Comparison of ENCODE assay signal across 8 cellular contexts in the genomic region with DNA sequence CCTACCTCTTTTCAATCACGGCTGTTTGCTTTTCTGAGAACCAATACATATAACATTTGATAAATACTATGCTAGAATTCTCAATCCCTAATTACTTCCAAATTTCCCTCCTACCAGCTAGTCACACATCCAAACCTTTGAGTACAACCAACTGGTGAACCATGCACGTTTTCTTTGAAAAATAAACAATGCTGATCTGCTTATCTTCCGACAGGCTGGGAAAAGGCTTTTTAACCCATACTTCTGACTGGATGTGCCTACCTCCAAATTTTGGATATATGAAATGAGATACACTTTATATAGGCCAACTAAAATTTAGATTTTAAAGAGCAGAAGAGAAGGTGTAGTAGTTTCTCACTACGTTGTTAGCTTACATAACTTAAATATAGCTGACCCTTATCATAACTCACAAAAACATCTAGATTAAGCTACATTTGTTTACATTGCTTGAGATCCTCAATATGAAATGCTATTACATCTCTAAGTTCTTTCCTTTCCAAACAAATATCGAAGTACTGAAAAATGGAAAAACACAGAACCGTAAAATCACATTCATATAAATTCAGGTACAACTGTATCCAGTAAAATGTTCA. TPM values are rescaled to one million over a fixed set of nuclear protein-coding genes. Genes with fewer than 3 reads are reported as not detected.
A peak's percentile ranks its signal among the peaks of the same experiment; 100 is the strongest.
DNase-seq lines count a peak whose midpoint lies in the region; ATAC-seq and TF ChIP-seq lines count a peak whose summit lies in the region.

No MANE protein-coding gene starts in this region.

- H3K27me3 Mint-ChIP-seq in stimulated activated naive CD8-positive, alpha-beta T cell treated with anti-CD3 and anti-CD28 coated beads, Interleukin-15, Interleukin-2, amounts not matched to agents 100 ng/mL and 50 ng/mL, for 24 hours, result no peaks in the 10 kb centered on the region

- H3K4me1 Mint-ChIP-seq in stimulated activated naive CD8-positive, alpha-beta T cell treated with anti-CD3 and anti-CD28 coated beads, Interleukin-15, Interleukin-2, amounts not matched to agents 100 ng/mL and 50 ng/mL, for 24 hours (ENCODE audit: low read depth), result peaks cover 62% of the 10 kb centered on the region

- no peaks in the 10 kb centered on the region for H3K9me3 Mint-ChIP-seq in stimulated activated naive CD8-positive, alpha-beta T cell treated with anti-CD3 and anti-CD28 coated beads, Interleukin-15, Interleukin-2, amounts not matched to agents 100 ng/mL and 50 ng/mL, for 24 hours

- peak overlapping the region; percentile 92 for H3K4me3 Mint-ChIP-seq in stimulated activated naive CD8-positive, alpha-beta T cell treated with anti-CD3 and anti-CD28 coated beads, Interleukin-15, Interleukin-2, amounts not matched to agents 100 ng/mL and 50 ng/mL, for 24 hours

- H3K4me1 ChIP-seq in breast epithelium, result no peaks in the 10 kb centered on the region
- peaks cover 8% of the 10 kb centered on the region for H3K4me1 ChIP-seq in mucosa of stomach (ENCODE audit: control insufficient read depth, insufficient read depth, low read length)
- H3K4me1 ChIP-seq in aorta (ENCODE audit: control insufficient read depth in 1 of 2, insufficient read depth in 2 of 2, low read length in 2 of 2), result peaks cover 10 to 11% of the 10 kb centered on the region in 2 donors

- H3K9me3 ChIP-seq in breast epithelium (no peaks in the 10 kb centered on the region), mucosa of stomach (ENCODE audit: control insufficient read depth, low read length) (no peaks in the 10 kb centered on the region), aorta (ENCODE audit: control insufficient read depth, low read length) (no peaks in the 10 kb centered on the region)

- no peak for TF ChIP-seq POLR2A in breast epithelium (IDR thresholded peaks at IDR 0.05)

- no peak for TF ChIP-seq CTCF in breast epithelium (IDR thresholded peaks at IDR 0.05)

- H3K27ac ChIP-seq in breast epithelium (peak overlapping the region; percentile 96 to 99), aorta (ENCODE audit: low read depth in 1 of 2, low read length in 2 of 2) (no peak overlapping the region)

- no peak overlapping the region for H3K27ac Mint-ChIP-seq in stimulated activated naive CD8-positive, alpha-beta T cell treated with anti-CD3 and anti-CD28 coated beads, Interleukin-15, Interleukin-2, amounts not matched to agents 100 ng/mL and 50 ng/mL, for 24 hours

- 34 to 37% methylated on average over 6 of the region's 6 CpGs for WGBS in aorta, 2 donors

- DNase-seq in stimulated activated naive CD8-positive, alpha-beta T cell treated with anti-CD3 and anti-CD28 coated beads, Interleukin-15, Interleukin-2, amounts not matched to agents 100 U/mL and 50 U/mL, for 24 hours, result no peak
- DNase-seq in breast epithelium (ENCODE audit: low spot score in 2 of 2) (no peak), aorta (no peak)

- peak overlapping the region; percentile 90 to 92 (median 91) for H3K4me3 ChIP-seq in breast epithelium
- H3K4me3 ChIP-seq in mucosa of stomach (ENCODE audit: low read length), result peak overlapping the region; percentile 65
- H3K4me3 ChIP-seq in aorta (ENCODE audit: low read length in 2 of 2), result peak overlapping the region; percentile 23 to 77

- peaks cover 43% of the 10 kb centered on the region for H3K36me3 Mint-ChIP-seq in stimulated activated naive CD8-positive, alpha-beta T cell treated with anti-CD3 and anti-CD28 coated beads, Interleukin-15, Interleukin-2, amounts not matched to agents 100 ng/mL and 50 ng/mL, for 24 hours (ENCODE audit: low read depth)

- H3K27me3 ChIP-seq in breast epithelium (no peaks in the 10 kb centered on the region), mucosa of stomach (ENCODE audit: control insufficient read depth, insufficient read depth, low read length) (no peaks in the 10 kb centered on the region), aorta (ENCODE audit: control insufficient read depth in 1 of 2, insufficient read depth in 2 of 2, low read length in 1 of 2) (no peaks in the 10 kb centered on the region)

- peak overlapping the region; percentile 75 for H3K9ac ChIP-seq in mucosa of stomach (ENCODE audit: low read length)

- no peak for ATAC-seq in stimulated activated naive CD8-positive, alpha-beta T cell treated with anti-CD3 and anti-CD28 coated beads, Interleukin-15, Interleukin-2, amounts not matched to agents 100 U/mL and 50 U/mL, for 24 hours
- ATAC-seq in aorta (ENCODE audit: low FRiP score) (no peak), HG03159 (IDR thresholded peaks at IDR 0.05; ENCODE audit: unreplicated experiment) (no peak), GM18907 (IDR thresholded peaks at IDR 0.05; ENCODE audit: unreplicated experiment) (no peak), GM18511 (IDR thresholded peaks at IDR 0.05; ENCODE audit: unreplicated experiment) (no peak)

- H3K36me3 ChIP-seq in breast epithelium (no peaks in the 10 kb centered on the region), mucosa of stomach (ENCODE audit: control insufficient read depth, insufficient read depth, low read length) (no peaks in the 10 kb centered on the region), aorta (ENCODE audit: control insufficient read depth in 1 of 2, insufficient read depth in 2 of 2, low read length in 1 of 2) (no peaks in the 10 kb centered on the region)

- intact Hi-C loops in breast epithelium (cut with DNase I; ENCODE audit: low total_unique reads), result loop anchor here (10.0 kb wide), 1 partner anchor 377 kb away; no protein-coding TSS in a partner anchor
- intact Hi-C loops in aorta (cut with DNase I), result loop anchor here (5.0 to 10.0 kb wide), 8 partner anchors 69 to 426 kb away; no protein-coding TSS in a partner anchor

RNA-seq across cellular contexts. Expression of a gene that starts 2.1 kb away (rescaled TPM):
- total RNA-seq in breast epithelium (100 to 1,000 TPM in 1 of 3 donors, 10 to 100 TPM in 2; 51.1 to 122 (median 69.7) TPM), aorta (100 to 1,000 TPM in 1 of 2 donors, 10 to 100 TPM in 1; 61.2 to 105 TPM)
- 10 to 100 TPM; 16.0 to 16.8 TPM for polyA plus RNA-seq in aorta

Comparison
In these comparisons a context has a peak if more than half of its experiments do, and no peak if none do; other contexts are left out.
1. H3K27ac ChIP-seq: peak in breast epithelium (2 of 2); none in aorta (0 of 2).
2. Peak in every context shown above with its lines, with median percentiles within 50 percentile points of each other: H3K4me3 ChIP-seq.